In genomic region chr7:135965602-135966001, GRCh38 we compare ENCODE assay signal across 14 cellular contexts. TPM values are rescaled to one million over a fixed set of nuclear protein-coding genes. Genes with fewer than 3 reads are reported as not detected.
A peak's percentile ranks its signal among the peaks of the same experiment; 100 is the strongest.
DNase-seq lines count a peak whose midpoint lies in the region; ATAC-seq and TF ChIP-seq lines count a peak whose summit lies in the region.
"Had no signal": no experiment of that assay in that cellular context is flagged by ENCODE, and none has a peak within 500 bp of the region (broad histone marks: within the 10 kb centered on the region; RNA-seq: fewer than 3 reads in every experiment).

No MANE protein-coding gene starts in this region.

- H3K27ac ChIP-seq in colonic mucosa = no peak overlapping the region
- H3K27ac ChIP-seq: body of pancreas, C4-2B, esophagus squamous epithelium had no signal

- intact Hi-C loops in colonic mucosa (cut with DNase I) = no loop called here

- H3K27ac Mint-ChIP-seq in central memory CD8-positive, alpha-beta T cell (ENCODE audit: low read depth) = no peak overlapping the region
- H3K27ac Mint-ChIP-seq: activated T-cell treated with anti-CD3 and anti-CD28 coated beads, Interleukin-2, amount 50 U/mL, for 24 hours had no signal

- no peak overlapping the region for H3K4me3 ChIP-seq in colonic mucosa
- H3K4me3 ChIP-seq: body of pancreas, esophagus squamous epithelium had no signal

- H3K36me3 ChIP-seq in colonic mucosa = no peaks in the 10 kb centered on the region

- no peak overlapping the region for H3K9ac ChIP-seq in colonic mucosa (ENCODE audit: low read depth in 2 of 2, low read length in 2 of 2)

- H3K9me3 Mint-ChIP-seq in central memory CD8-positive, alpha-beta T cell = no peaks in the 10 kb centered on the region
- H3K9me3 Mint-ChIP-seq: activated T-cell treated with anti-CD3 and anti-CD28 coated beads, Interleukin-2, amount 50 U/mL, for 24 hours had no signal

- H3K36me3 Mint-ChIP-seq in central memory CD8-positive, alpha-beta T cell (ENCODE audit: insufficient read depth) = peaks cover 9% of the 10 kb centered on the region

- ATAC-seq in GM18499 (IDR thresholded peaks at IDR 0.05; ENCODE audit: insufficient read depth, unreplicated experiment) (peak; percentile 72), GM21360 (IDR thresholded peaks at IDR 0.05; ENCODE audit: unreplicated experiment) (peak; percentile 67), HG03025 (IDR thresholded peaks at IDR 0.05; ENCODE audit: low FRiP score, unreplicated experiment) (peak; percentile 72), HG02981 (IDR thresholded peaks at IDR 0.05; ENCODE audit: unreplicated experiment) (no peak)
- no peak for ATAC-seq in central memory CD8-positive, alpha-beta T cell (replicated peaks; ENCODE audit: extremely low read depth, poor library complexity, severe bottlenecking)
- ATAC-seq: body of pancreas, Panc1 had no signal

- DNase-seq in central memory CD8-positive, alpha-beta T cell (ENCODE audit: low spot score in 2 of 2) = no peak
- DNase-seq in colonic mucosa (no peak), NCI-H526 (lab: John Stamatoyannopoulos, UW) (no peak)
- DNase-seq in stimulated activated naive CD4-positive, alpha-beta T cell treated with Interleukin-2 at 50 U/mL for 16 hours (lab: John Stamatoyannopoulos, UW) = no peak
- DNase-seq: activated T-cell treated with anti-CD3 and anti-CD28 coated beads, Interleukin-2, amount 50 U/mL, for 24 hours; body of pancreas; esophagus squamous epithelium; NCI-H187 had no signal

- H3K9me3 ChIP-seq in colonic mucosa = no peaks in the 10 kb centered on the region
- H3K9me3 ChIP-seq: body of pancreas, esophagus squamous epithelium had no signal

- H3K27me3 ChIP-seq in colonic mucosa = no peaks in the 10 kb centered on the region
- H3K27me3 ChIP-seq: body of pancreas, esophagus squamous epithelium had no signal

- peaks cover 86% of the 10 kb centered on the region for H3K4me1 Mint-ChIP-seq in central memory CD8-positive, alpha-beta T cell

- no peak for TF ChIP-seq CTCF in colonic mucosa (IDR thresholded peaks at IDR 0.05)

- no peaks in the 10 kb centered on the region for H3K27me3 Mint-ChIP-seq in central memory CD8-positive, alpha-beta T cell
- H3K27me3 Mint-ChIP-seq: activated T-cell treated with anti-CD3 and anti-CD28 coated beads, Interleukin-2, amount 50 U/mL, for 24 hours had no signal

- H3K4me3 Mint-ChIP-seq in central memory CD8-positive, alpha-beta T cell = peak overlapping the region; percentile 38
- H3K4me3 Mint-ChIP-seq: activated T-cell treated with anti-CD3 and anti-CD28 coated beads, Interleukin-2, amount 50 U/mL, for 24 hours had no signal

- H3K4me1 ChIP-seq in colonic mucosa = no peaks in the 10 kb centered on the region

RNA-seq across cellular contexts. Expression of gene MTPN, which starts 11.6 kb away (rescaled TPM):
- 100 to 1,000 TPM; 101 to 109 TPM for total RNA-seq in colonic mucosa

Comparison
In these comparisons a context has a peak if more than half of its experiments do, and no peak if none do; other contexts are left out.
1. ATAC-seq: peak in GM18499 (single experiment), GM21360 (single experiment) and HG03025 (single experiment); none in central memory CD8-positive, alpha-beta T cell (single experiment) and HG02981 (single experiment).